In genomic region chr22:16558376-16558945, GRCh38 we compare ENCODE assay signal across 18 cellular contexts. TPM values are rescaled to one million over a fixed set of nuclear protein-coding genes. Genes with fewer than 3 reads are reported as not detected.
"Had no signal": no experiment of that assay in that cellular context is flagged by ENCODE, and none has a peak within 500 bp of the region (broad histone marks: within the 10 kb centered on the region; RNA-seq: fewer than 3 reads in every experiment).

No MANE protein-coding gene starts in this region.

RNA-seq across cellular contexts. Expression of gene CCT8L2, which starts 34.1 kb away (rescaled TPM):
- total RNA-seq: activated B cell treated with CpG ODN at 0.5 μM for 24 hours; activated CD4-positive, alpha-beta memory T cell treated with anti-CD3 and anti-CD28 coated beads for 36 hours; activated CD4-positive, alpha-beta T cell treated with anti-CD3 and anti-CD28 coated beads, Interleukin-2, amount 10 ng/mL, durations not matched to agents 24 days and 14 days; activated CD8-positive, alpha-beta memory T cell treated with anti-CD3 and anti-CD28 coated beads for 36 hours; activated CD8-positive, alpha-beta T cell treated with anti-CD3 and anti-CD28 coated beads for 36 hours; activated naive CD4-positive, alpha-beta T cell treated with anti-CD3 and anti-CD28 coated beads for 36 hours; activated naive CD4-positive, alpha-beta T cell treated with anti-CD3 and anti-CD28 coated beads, Interleukin-2, amount 50 U/mL, for 72 hours; activated naive CD8-positive, alpha-beta T cell treated with anti-CD3 and anti-CD28 coated beads for 36 hours; activated T-cell treated with anti-CD3 and anti-CD28 coated beads, Interleukin-2, amount 50 U/mL, for 72 hours; activated T-helper 1 cell treated with anti-CD3 and anti-CD28 coated beads, Interleukin-12 subunit alpha, Interleukin-12 subunit beta, Interleukin-2, Interleukin-4 antibody, amounts not matched to agents 30 ng/mL and 10 ng/mL and 1 ng/mL, durations not matched to agents 14 hours and 24 hours and 36 hours; activated T-helper 17 cell treated with anti-CD3 and anti-CD28 coated beads, Interleukin-2, amount 50 U/mL, for 72 hours; adrenal gland; aorta; astrocyte; body of pancreas; breast epithelium; cardiac septum; cerebellum had no signal
- polyA plus RNA-seq: adrenal gland, aorta had no signal
